In genomic region chr14:105080161-105080560, GRCh38 we compare ENCODE assay signal across 20 cellular contexts. TPM values are rescaled to one million over a fixed set of nuclear protein-coding genes. Genes with fewer than 3 reads are reported as not detected.
A peak's percentile ranks its signal among the peaks of the same experiment; 100 is the strongest.
DNase-seq lines count a peak whose midpoint lies in the region; TF ChIP-seq lines count a peak whose summit lies in the region.
"Had no signal": no experiment of that assay in that cellular context is flagged by ENCODE, and none has a peak within 500 bp of the region (broad histone marks: within the 10 kb centered on the region; RNA-seq: fewer than 3 reads in every experiment).

No MANE protein-coding gene starts in this region.

- H3K27me3 Mint-ChIP-seq in MCF 10A (ENCODE audit: insufficient read depth, unreplicated experiment) (peaks cover 38% of the 10 kb centered on the region), HFFc6 (ENCODE audit: insufficient read depth) (peaks cover 12% of the 10 kb centered on the region)

- CTCF ChIA-PET in mammary epithelial cell (lab: Charles Lee; ENCODE audit: low non-redundant PET) = no interaction called here
- CTCF ChIA-PET in MCF 10A (lab: Yijun Ruan, JAX) = interaction anchor here (0.6 to 1.2 kb wide), 3 partner anchors 10 to 34 kb away, joined by 3 to 5 read pairs (median 4); no protein-coding TSS in a partner anchor
- CTCF ChIA-PET in RWPE1 (lab: Yijun Ruan, JAX) = interaction anchor here (0.6 kb wide), 1 partner anchor 101 kb away, joined by 3 read pairs; no protein-coding TSS in a partner anchor

- H3K4me1 Mint-ChIP-seq in MCF 10A (ENCODE audit: insufficient read depth, unreplicated experiment) (peaks cover 7% of the 10 kb centered on the region), HFFc6 (ENCODE audit: low read depth) (no peaks in the 10 kb centered on the region)

- dilution Hi-C loops in mammary epithelial cell (cut with HindIII; ENCODE audit: low sequenced_read_pairs) = no loop called here

- TF ChIP-seq POLR2A in thyroid gland (IDR thresholded peaks at IDR 0.05) = no peak

- H3K4me3 Mint-ChIP-seq in MCF 10A (ENCODE audit: unreplicated experiment) (no peak overlapping the region), HFFc6 (no peak overlapping the region)
- H3K4me3 Mint-ChIP-seq: B cell, H9 had no signal

- H3K4me1 ChIP-seq in mammary epithelial cell (ENCODE audit: insufficient read depth, low read length) (peaks cover 4% of the 10 kb centered on the region), osteoblast (ENCODE audit: insufficient read depth, low read length) (no peaks in the 10 kb centered on the region), thyroid gland (peaks cover 4 to 12% of the 10 kb centered on the region in 2 donors)
- H3K4me1 ChIP-seq: SJSA1 had no signal

- peak overlapping the region; percentile 2 for H3K4me2 ChIP-seq in mammary epithelial cell (ENCODE audit: insufficient read depth, low read depth, low read length)
- no peak overlapping the region for H3K4me2 ChIP-seq in osteoblast (ENCODE audit: insufficient read depth, low read length)

- H3K27ac Mint-ChIP-seq in MCF 10A (ENCODE audit: low read depth, unreplicated experiment) (no peak overlapping the region), HFFc6 (no peak overlapping the region)
- H3K27ac Mint-ChIP-seq: B cell, H9 had no signal

- H3K9ac ChIP-seq in mammary epithelial cell (ENCODE audit: insufficient read depth, low read length) = no peak overlapping the region

- H2AFZ ChIP-seq in mammary epithelial cell (ENCODE audit: low read depth, low read length) (no peak overlapping the region), osteoblast (ENCODE audit: low read length) (no peak overlapping the region)

- no peaks in the 10 kb centered on the region for H3K9me3 ChIP-seq in mammary epithelial cell (replicated peaks; ENCODE audit: insufficient read depth, low read length)
- H3K9me3 ChIP-seq in osteoblast (ENCODE audit: low read depth, low read length) = no peaks in the 10 kb centered on the region
- no peaks in the 10 kb centered on the region for H3K9me3 ChIP-seq in thyroid gland
- H3K9me3 ChIP-seq: MG63, Peyer's patch, SJSA1 had no signal

- H3K36me3 Mint-ChIP-seq in MCF 10A (ENCODE audit: insufficient read depth, unreplicated experiment) (peaks cover 16% of the 10 kb centered on the region), HFFc6 (ENCODE audit: low read depth) (peaks cover 5% of the 10 kb centered on the region; the same call in 1 of the 2 replicates)

- WGBS in mammary epithelial cell (ENCODE audit: low coverage, missing lambda C conversion rate) = 81% methylated on average over 16 of the region's 17 CpGs
- 92% methylated on average over 17 of the region's 17 CpGs for WGBS in thyroid gland, 2 donors

- intact Hi-C loops in mammary epithelial cell (cut with micrococcal nuclease) = no loop called here
- intact Hi-C loops in MCF 10A (cut with micrococcal nuclease) = no loop called here
- intact Hi-C loops in thyroid gland (cut with DNase I) = no loop called here

- no peak overlapping the region for H3K27ac ChIP-seq in mammary epithelial cell (ENCODE audit: insufficient read depth, low read depth, low read length)
- H3K27ac ChIP-seq in RWPE1 = peak overlapping the region; percentile 20; the same call in 1 of the 2 replicates
- H3K27ac ChIP-seq in osteoblast (ENCODE audit: low read depth, low read length) = no peak overlapping the region
- H3K27ac ChIP-seq in thyroid gland = no peak overlapping the region
- H3K27ac ChIP-seq: Peyer's patch, SJSA1 had no signal

- H3K27me3 ChIP-seq in mammary epithelial cell (ENCODE audit: insufficient read depth, low read length) = no peaks in the 10 kb centered on the region
- peaks cover 6% of the 10 kb centered on the region for H3K27me3 ChIP-seq in osteoblast (ENCODE audit: insufficient read depth, low read length)
- no peaks in the 10 kb centered on the region for H3K27me3 ChIP-seq in thyroid gland
- H3K27me3 ChIP-seq: MG63, Peyer's patch had no signal

- BruUV-seq in mammary epithelial cell (replicated peaks; lab: Mats Ljungman, UMichigan) = no TSS peak
- no TSS peak for BruUV-seq in MCF 10A (replicated peaks; lab: Mats Ljungman, UMichigan)

- H3K4me3 ChIP-seq in mammary epithelial cell (replicated peaks in 1 of 3; ENCODE audit: insufficient read depth in 1 of 3, low read depth in 2 of 3, low read length in 3 of 3) (no peak overlapping the region), osteoblast (ENCODE audit: insufficient read depth, low read length) (no peak overlapping the region), thyroid gland (replicated peaks in 1 of 3) (no peak overlapping the region)
- H3K4me3 ChIP-seq: MG63, Peyer's patch, SJSA1 had no signal

- H4K20me1 ChIP-seq in mammary epithelial cell (ENCODE audit: insufficient read depth, low read length) = no peaks in the 10 kb centered on the region
- H4K20me1 ChIP-seq in osteoblast (ENCODE audit: insufficient read depth, low read length) = peaks cover 14% of the 10 kb centered on the region

- DNase-seq in mammary epithelial cell = no peak
- DNase-seq in MCF 10A (ENCODE audit: unreplicated experiment) = no peak
- no peak for DNase-seq in RWPE1 (ENCODE audit: low spot score)
- peak; percentile 29 for DNase-seq in osteoblast (ENCODE audit: insufficient read length, low spot score, missing footprints)
- no peak for DNase-seq in thyroid gland
- no peak for DNase-seq in GM20000 (ENCODE audit: low spot score)
- no peak for DNase-seq in HFFc6
- DNase-seq: DMS79, H9, Kasumi-1, MG63, NCI-H1417, NCI-H187 treated with DMSO at 0.1 percent for 48 hours, NCI-H2107, NCI-H226, NCI-H510A treated with DMSO at 0.1 percent for 48 hours, NCI-H82 had no signal

- H3K36me3 ChIP-seq in mammary epithelial cell (ENCODE audit: insufficient read depth, low read length) (no peaks in the 10 kb centered on the region), osteoblast (ENCODE audit: insufficient read depth, low read length) (no peaks in the 10 kb centered on the region), thyroid gland (no peaks in the 10 kb centered on the region)
- H3K36me3 ChIP-seq: MG63, Peyer's patch, SJSA1 had no signal

- H3K9me3 Mint-ChIP-seq in MCF 10A (ENCODE audit: unreplicated experiment) (no peaks in the 10 kb centered on the region), HFFc6 (no peaks in the 10 kb centered on the region; the same call in 1 of the 2 replicates)

- POLR2A ChIA-PET in MCF 10A (lab: Yijun Ruan, JAX) (interaction anchor here (0.7 to 0.9 kb wide), 4 partner anchors 8 to 221 kb away, joined by 3 read pairs; no protein-coding TSS in a partner anchor), RWPE1 (lab: Yijun Ruan, JAX; ENCODE audit: low non-redundant PET) (no interaction called here)

- TF ChIP-seq CTCF in mammary epithelial cell (conservative IDR thresholded peaks at IDR 0.05 in 1 of 2, IDR thresholded peaks at IDR 0.05 in 1 of 2; ENCODE audit: extremely low read depth in 1 of 2, insufficient read depth in 1 of 2, low read depth in 1 of 2, low read length in 2 of 2) (no peak), MCF 10A (IDR thresholded peaks at IDR 0.05; ENCODE audit: unreplicated experiment) (no peak), RWPE1 (conservative IDR thresholded peaks at IDR 0.05; ENCODE audit: low read depth) (no peak), osteoblast (IDR thresholded peaks at IDR 0.05; ENCODE audit: extremely low read depth, low read depth, low read length) (no peak), thyroid gland (IDR thresholded peaks at IDR 0.05) (no peak), GM20000 (IDR thresholded peaks at IDR 0.05; ENCODE audit: extremely low read depth, missing control alignments) (no peak), HFFc6 (IDR thresholded peaks at IDR 0.05) (no peak)

- in situ Hi-C loops in mammary epithelial cell (cut with MboI; ENCODE audit: low sequenced_read_pairs in 2 of 2) = loop anchor here in 1 of 2 donors (25.0 kb wide), 1 partner anchor 207 kb away; no protein-coding TSS in a partner anchor

- no peaks in the 10 kb centered on the region for H3K79me2 ChIP-seq in mammary epithelial cell (ENCODE audit: insufficient read depth, low read length)
- H3K79me2 ChIP-seq in osteoblast (ENCODE audit: insufficient read depth, low read length) = no peaks in the 10 kb centered on the region

RNA-seq across cellular contexts. Expression of gene GPR132, which starts 14.9 kb away (rescaled TPM):
- total RNA-seq in mammary epithelial cell (under 1 TPM in 1 of 2 donors, not detected in 1; 0.24 TPM), MCF 10A (2022) (0.42 TPM in 1 of 2 replicates, not detected in the other), osteoblast (under 0.01 TPM in 2 replicates), thyroid gland (1 to 10 TPM; 1.0 to 4.6 (median 2.1) TPM)
- not detected for polyA plus RNA-seq in mammary epithelial cell
- not detected for polyA minus RNA-seq in mammary epithelial cell
- total RNA-seq in HFFc6 (2021; fragmentation: NEBNext Ultra II Directional; extraction: Animal tissue kit (Norgen Biotek cat#: 25700)) = under 1 TPM in 2 of 6 experiments, not detected in 4; 0.05 to 0.14 TPM
- total RNA-seq: SJSA1 had no signal

RNA-seq across cellular contexts. Expression of gene CDCA4, which starts 59.3 kb away (rescaled TPM):
- total RNA-seq in mammary epithelial cell (10 to 100 TPM; 38.2 to 61.7 TPM), MCF 10A (2022) (29.3 and 33.0 TPM in 2 replicates), osteoblast (13.3 and 13.8 TPM in 2 replicates), thyroid gland (1 to 10 TPM; 5.8 to 8.1 (median 7.3) TPM)
- polyA plus RNA-seq in mammary epithelial cell = 53.4 TPM
- 38.9 TPM for polyA minus RNA-seq in mammary epithelial cell
- total RNA-seq in HFFc6 (2021; fragmentation: NEBNext Ultra II Directional; extraction: Animal tissue kit (Norgen Biotek cat#: 25700)) = 10 to 100 TPM; 11.6 to 20.3 (median 18.4) TPM
